ENCODE assay signal across 32 cellular contexts in the genomic region with DNA sequence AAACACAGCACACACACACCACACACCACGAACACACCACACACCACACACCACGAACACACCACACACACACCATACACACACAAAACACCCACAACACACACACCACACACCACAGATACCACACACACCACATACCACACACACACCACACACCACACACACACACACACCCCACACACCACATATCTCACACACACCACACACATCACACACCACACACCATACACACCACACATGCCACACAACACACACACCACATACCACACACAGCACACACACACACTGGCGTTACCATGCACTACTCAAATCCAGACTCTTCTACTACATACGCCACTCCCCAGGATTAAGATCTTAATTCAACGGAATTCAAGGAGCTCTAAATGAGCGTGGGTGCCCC.
"Had no signal": no experiment of that assay in that cellular context is flagged by ENCODE, and none has a peak within 500 bp of the region (broad histone marks: within the 10 kb centered on the region; RNA-seq: fewer than 3 reads in every experiment).

No MANE protein-coding gene starts in this region.

- H3K4me1 ChIP-seq: adrenal gland, body of pancreas had no signal

- H3K9me3 ChIP-seq: body of pancreas had no signal

- FAIRE-seq: colon, endometrium, endothelial cell of umbilical vein had no signal

- H3K27me3 ChIP-seq: adrenal gland, body of pancreas had no signal

- H3K27ac ChIP-seq: adrenal gland, body of pancreas, epithelial cell of prostate, esophagus squamous epithelium, WERI-Rb-1 had no signal

- H3K36me3 ChIP-seq: adrenal gland, esophagus squamous epithelium, WERI-Rb-1 had no signal

- ATAC-seq: activated CD4-positive, alpha-beta T cell treated with anti-CD3 and anti-CD28 coated beads for 36 hours; activated CD4-positive, CD25-positive, alpha-beta regulatory T cell treated with anti-CD3 and anti-CD28 coated beads, Interleukin-2, amount 50 U/mL, for 24 hours; activated CD8-positive, alpha-beta memory T cell treated with anti-CD3 and anti-CD28 coated beads, Interleukin-2, amount 10 ng/mL, durations not matched to agents 7 days and 5 days; activated CD8-positive, alpha-beta T cell treated with anti-CD3 and anti-CD28 coated beads, Interleukin-2, amount 10 ng/mL, durations not matched to agents 7 days and 5 days; activated naive CD8-positive, alpha-beta T cell treated with anti-CD3 and anti-CD28 coated beads, Interleukin-2, amount 50 U/mL, for 24 hours; body of pancreas; T-helper 17 cell had no signal

- H3K4me3 ChIP-seq: adrenal gland, body of pancreas, esophagus squamous epithelium had no signal

- DNase-seq: activated B cell treated with CpG ODN at 0.5 μM for 24 hours; activated CD4-positive, alpha-beta memory T cell treated with anti-CD3 and anti-CD28 coated beads for 36 hours; activated CD4-positive, alpha-beta T cell treated with anti-CD3 and anti-CD28 coated beads for 36 hours; activated CD4-positive, alpha-beta T cell treated with anti-CD3 and anti-CD28 coated beads, Interleukin-2, amount 10 ng/mL, durations not matched to agents 24 days and 14 days; activated CD8-positive, alpha-beta memory T cell treated with anti-CD3 and anti-CD28 coated beads, Interleukin-2, amount 10 ng/mL, durations not matched to agents 7 days and 5 days; activated CD8-positive, alpha-beta memory T cell treated with anti-CD3 and anti-CD28 coated beads, Interleukin-2, amount 50 U/mL, for 4 hours; activated CD8-positive, alpha-beta T cell treated with anti-CD3 and anti-CD28 coated beads, Interleukin-2, amount 10 ng/mL, durations not matched to agents 7 days and 5 days; activated effector memory CD4-positive, alpha-beta T cell treated with anti-CD3 and anti-CD28 coated beads, Interleukin-2, amount 50 U/mL, for 16 hours; activated naive CD4-positive, alpha-beta T cell treated with anti-CD3 and anti-CD28 coated beads for 36 hours; activated naive CD8-positive, alpha-beta T cell treated with anti-CD3 and anti-CD28 coated beads for 36 hours; activated naive CD8-positive, alpha-beta T cell treated with anti-CD3 and anti-CD28 coated beads, Interleukin-2, amount 50 U/mL, for 24 hours; activated T-cell treated with anti-CD3 and anti-CD28 coated beads, Interleukin-2, amount 50 U/mL, for 1 hour; activated T-cell treated with anti-CD3 and anti-CD28 coated beads, Interleukin-2, amount 50 U/mL, for 48 hours; adrenal gland; amygdala; aorta; body of pancreas; caudate nucleus; cortex of kidney; effector CD8-positive, alpha-beta T cell; esophagus squamous epithelium; foreskin melanocyte; head of caudate nucleus; T-helper 1 cell; T-helper 17 cell; T1000; WERI-Rb-1 had no signal
